Comparison of ENCODE assay signal across 26 cellular contexts in the genomic region with DNA sequence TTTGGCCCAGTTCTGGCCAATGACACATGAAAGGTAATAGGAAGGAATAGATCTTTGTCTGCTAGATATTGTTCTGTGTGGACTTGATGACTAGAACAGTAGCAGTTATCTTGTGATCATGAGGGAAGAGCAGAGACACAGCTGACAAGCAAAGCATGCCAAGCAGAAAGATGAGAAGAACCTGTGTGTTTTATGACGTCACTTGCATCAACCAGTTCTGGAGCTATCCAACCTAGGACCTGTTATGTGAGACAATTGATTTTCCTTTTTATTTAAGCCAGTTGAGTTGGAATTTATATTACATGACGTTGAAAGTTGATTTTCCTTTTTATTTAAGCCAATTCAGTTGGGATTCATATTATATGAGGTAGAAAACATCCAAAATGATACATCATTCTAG.
DNase-seq lines count a peak whose midpoint lies in the region; ATAC-seq, FAIRE-seq and TF ChIP-seq lines count a peak whose summit lies in the region.
"Had no signal": no experiment of that assay in that cellular context is flagged by ENCODE, and none has a peak within 500 bp of the region (broad histone marks: within the 10 kb centered on the region; RNA-seq: fewer than 3 reads in every experiment).

No MANE protein-coding gene starts in this region.

- TF ChIP-seq EP300 in HepG2 (IDR thresholded peaks at IDR 0.05; ENCODE audit: low read depth in 2 of 2, low read length in 2 of 2), result no peak
- TF ChIP-seq EP300 in HepG2 (CRISPR knock-in tag; IDR thresholded peaks at IDR 0.05; ENCODE audit: borderline replicate concordance), result no peak
- no peak for TF ChIP-seq EP300 in K562 (IDR thresholded peaks at IDR 0.05; ENCODE audit: low read length)

- H3K36me3 ChIP-seq in HepG2 (replicated peaks in 1 of 2; ENCODE audit: control insufficient read depth in 1 of 2, insufficient read depth in 2 of 2, low read length in 2 of 2), result no peaks in the 10 kb centered on the region
- H3K36me3 ChIP-seq in right lobe of liver, result no peaks in the 10 kb centered on the region
- H3K36me3 ChIP-seq in K562 (ENCODE audit: control insufficient read depth, insufficient read depth, low read length), result no peaks in the 10 kb centered on the region
- H3K36me3 ChIP-seq: BE2C, BLaER1 had no signal

- H3K27ac ChIP-seq in HepG2 (ENCODE audit: extremely low read length, insufficient read depth, low read length), result no peak overlapping the region
- no peak overlapping the region for H3K27ac ChIP-seq in right lobe of liver
- no peak overlapping the region for H3K27ac ChIP-seq in K562 (ENCODE audit: extremely low read depth, low read depth, low read length)
- H3K27ac ChIP-seq: BLaER1 had no signal

- BruUV-seq in HepG2 (replicated peaks; lab: Mats Ljungman, UMichigan) (no TSS peak), K562 (replicated peaks; lab: Mats Ljungman, UMichigan) (no TSS peak)

- no peak for DNase-seq in HepG2 (ENCODE audit: low spot score)
- DNase-seq in right lobe of liver, result no peak
- no peak for DNase-seq in HTR-8/SVneo (ENCODE audit: insufficient read length, low spot score)
- no peak for DNase-seq in K562 (ENCODE audit: extremely low read depth in 1 of 4, low spot score in 3 of 4)
- no peak for DNase-seq in NCI-H2171 treated with DMSO at 0.1 percent for 48 hours (lab: John Stamatoyannopoulos, UW)
- DNase-seq in NCI-H226, result no peak
- no peak for DNase-seq in NCI-H1436 (lab: John Stamatoyannopoulos, UW)
- DNase-seq: 8988T; ACHN; BE2C; C1 segment of cervical spinal cord; CD4-positive, alpha-beta memory T cell; CD4-positive, CD25-positive, alpha-beta regulatory T cell; CD8-positive, alpha-beta memory T cell; COR-L47; DMS 273 treated with DMSO at 0.1 percent for 48 hours; DMS153; DMS53; DMS79; DND-41; EL; GDM1 had no signal

- H4K20me1 ChIP-seq in HepG2 (ENCODE audit: insufficient read depth, low read length), result no peaks in the 10 kb centered on the region
- no peaks in the 10 kb centered on the region for H4K20me1 ChIP-seq in K562 (replicated peaks; ENCODE audit: control insufficient read depth, insufficient read depth, low read length)
- H4K20me1 ChIP-seq: BLaER1 had no signal

- no peaks in the 10 kb centered on the region for H3K9me1 ChIP-seq in K562 (ENCODE audit: control insufficient read depth, insufficient read depth, low read length)

- in situ Hi-C loops in HepG2 (cut with HindIII; ENCODE audit: extremely low pct_ligation_motif_present, low pct_unique_long_range_greater_than_20kb), result no loop called here
- in situ Hi-C loops in K562 (cut with MboI), result loop anchor here (25.0 kb wide), 1 partner anchor 236 kb away; no protein-coding TSS in a partner anchor

- POLR2A ChIA-PET in HepG2 (lab: Yijun Ruan, JAX) (no interaction called here), K562 (lab: Yijun Ruan, JAX) (no interaction called here)

- H3K9me3 ChIP-seq in HepG2 (ENCODE audit: low read length), result no peaks in the 10 kb centered on the region
- no peaks in the 10 kb centered on the region for H3K9me3 ChIP-seq in right lobe of liver
- no peaks in the 10 kb centered on the region for H3K9me3 ChIP-seq in K562 (replicated peaks; ENCODE audit: control insufficient read depth, insufficient read depth, low read depth, low read length)
- H3K9me3 ChIP-seq: BE2C, BLaER1 had no signal

- TF ChIP-seq RAD21 in HepG2 (CRISPR knock-in tag; IDR thresholded peaks at IDR 0.05) (no peak), K562 (CRISPR knock-in tag; conservative IDR thresholded peaks at IDR 0.05 in 1 of 2, IDR thresholded peaks at IDR 0.05 in 1 of 2) (no peak)

- ATAC-seq in HepG2, result no peak
- no peak for ATAC-seq in right lobe of liver
- no peak for ATAC-seq in K562

- no peak overlapping the region for H2AFZ ChIP-seq in HepG2 (ENCODE audit: low read length)
- no peak overlapping the region for H2AFZ ChIP-seq in K562 (ENCODE audit: low read depth, low read length)

- no peak overlapping the region for H3K4me2 ChIP-seq in HepG2 (ENCODE audit: low read depth, low read length)
- no peak overlapping the region for H3K4me2 ChIP-seq in K562 (ENCODE audit: insufficient read depth, low read length)
- H3K4me2 ChIP-seq: BLaER1 had no signal

- 3% methylated on average over 2 of the region's 2 CpGs for WGBS in HepG2 (ENCODE audit: low lambda C conversion rate)
- WGBS in right lobe of liver (ENCODE audit: insufficient coverage, low coverage, low lambda C conversion rate, missing lambda C conversion rate), result 17% methylated on average over 2 of the region's 2 CpGs
- WGBS in K562 (ENCODE audit: insufficient coverage, low coverage, missing lambda C conversion rate), result 0% methylated on average over 2 of the region's 2 CpGs

- no peak overlapping the region for H3K4me3 ChIP-seq in HepG2 (replicated peaks in 1 of 3; ENCODE audit: insufficient read depth in 1 of 3, low read depth in 2 of 3, low read length in 3 of 3)
- no peak overlapping the region for H3K4me3 ChIP-seq in right lobe of liver
- H3K4me3 ChIP-seq in K562, result no peak overlapping the region
- H3K4me3 ChIP-seq: BLaER1 had no signal

- TF ChIP-seq CTCF in HepG2 (CRISPR knock-in tag; IDR thresholded peaks at IDR 0.05) (no peak), right lobe of liver (IDR thresholded peaks at IDR 0.05) (no peak), K562 (IDR thresholded peaks at IDR 0.05 in 2 of 3, conservative IDR thresholded peaks at IDR 0.05 in 1 of 3; ENCODE audit: insufficient read depth in 2 of 3, low read depth in 1 of 3, low read length in 3 of 3) (no peak)

- TF ChIP-seq POLR2A in HepG2 (IDR thresholded peaks at IDR 0.05; ENCODE audit: insufficient read depth in 1 of 2, low read depth in 2 of 2, low read length in 2 of 2), result no peak
- no peak for TF ChIP-seq POLR2A in right lobe of liver (IDR thresholded peaks at IDR 0.05)
- TF ChIP-seq POLR2A in K562 (conservative IDR thresholded peaks at IDR 0.05), result no peak

- no peak overlapping the region for H3K9ac ChIP-seq in HepG2 (ENCODE audit: insufficient read depth, low read depth, low read length)
- no peak overlapping the region for H3K9ac ChIP-seq in K562 (ENCODE audit: insufficient read depth in 1 of 2, low read depth in 2 of 2, low read length in 2 of 2)
- H3K9ac ChIP-seq: BLaER1 had no signal

- peaks cover 0 to 5% of the 10 kb centered on the region in 2 experiments; a peak in 1 of 5 replicates for H3K27me3 ChIP-seq in HepG2 (ENCODE audit: control insufficient read depth in 1 of 2, insufficient read depth in 2 of 2, low read length in 2 of 2)
- H3K27me3 ChIP-seq in right lobe of liver, result no peaks in the 10 kb centered on the region
- no peaks in the 10 kb centered on the region for H3K27me3 ChIP-seq in K562 (ENCODE audit: control insufficient read depth in 2 of 2, insufficient read depth in 2 of 2, low read length in 2 of 2)
- H3K27me3 ChIP-seq: BE2C, BLaER1 had no signal

- CTCF ChIA-PET in HepG2 (lab: Yijun Ruan, JAX; ENCODE audit: low intra/inter-chr PET ratio, low total read pairs) (no interaction called here), K562 (lab: Yijun Ruan, JAX; ENCODE audit: low intra/inter-chr PET ratio) (no interaction called here)

- no peaks in the 10 kb centered on the region for H3K4me1 ChIP-seq in HepG2 (ENCODE audit: insufficient read depth, low read length)
- H3K4me1 ChIP-seq in right lobe of liver, result no peaks in the 10 kb centered on the region
- no peaks in the 10 kb centered on the region for H3K4me1 ChIP-seq in K562 (replicated peaks in 1 of 2; ENCODE audit: control insufficient read depth in 2 of 2, insufficient read depth in 2 of 2, low read length in 2 of 2)
- H3K4me1 ChIP-seq: BE2C, BLaER1 had no signal

- FAIRE-seq in HepG2 (lab: Jason Lieb, UNC), result no peak
- peak; percentile 28 for FAIRE-seq in HTR-8/SVneo (lab: Jason Lieb, UNC)
- no peak for FAIRE-seq in K562 (lab: Jason Lieb, UNC)
- FAIRE-seq: A204.1, GM12891, GM19239 had no signal

- no peaks in the 10 kb centered on the region for H3K79me2 ChIP-seq in HepG2 (ENCODE audit: insufficient read depth, low read length)
- no peaks in the 10 kb centered on the region for H3K79me2 ChIP-seq in K562 (ENCODE audit: control insufficient read depth, insufficient read depth, low read length)

- intact Hi-C loops in HepG2 (cut with micrococcal nuclease; ENCODE audit: unreplicated experiment) (no loop called here), right lobe of liver (cut with DNase I) (no loop called here), K562 (cut with micrococcal nuclease) (no loop called here)

TF ChIP-seq in HepG2, 621 proteins besides CTCF, POLR2A, EP300 and RAD21:
- peak; percentile 97 for TF ChIP-seq CREB1 (IDR thresholded peaks at IDR 0.05)
- no peak for TF ChIP-seq CREB1 (CRISPR knock-in tag; IDR thresholded peaks at IDR 0.05)
- no peak for TF ChIP-seq CHCHD3 (CRISPR knock-in tag; IDR thresholded peaks at IDR 0.05)
- TF ChIP-seq ATF7 (IDR thresholded peaks at IDR 0.05), result peak; percentile 96
- TF ChIP-seq ATF7 (CRISPR knock-in tag; IDR thresholded peaks at IDR 0.05), result no peak

TF ChIP-seq in K562, 482 proteins besides CTCF, POLR2A, EP300 and RAD21:
- TF ChIP-seq HMGXB4 (CRISPR knock-in tag; IDR thresholded peaks at IDR 0.05), result no peak
- no peak for TF ChIP-seq ATF1 (CRISPR knock-in tag; IDR thresholded peaks at IDR 0.05)
- peak; percentile 17; the same call in 1 of the 2 replicates for TF ChIP-seq ATF1 (tag; IDR thresholded peaks at IDR 0.05)
- no peak for TF ChIP-seq SIN3B (IDR thresholded peaks at IDR 0.05; ENCODE audit: low read depth)
- no peak for TF ChIP-seq ZNF174 (CRISPR knock-in tag; IDR thresholded peaks at IDR 0.05)
- TF ChIP-seq SAFB (IDR thresholded peaks at IDR 0.05; ENCODE audit: borderline replicate concordance, low read depth, low read length), result no peak
